3 cellular contexts compared by ENCODE assay signal in the genomic region with DNA sequence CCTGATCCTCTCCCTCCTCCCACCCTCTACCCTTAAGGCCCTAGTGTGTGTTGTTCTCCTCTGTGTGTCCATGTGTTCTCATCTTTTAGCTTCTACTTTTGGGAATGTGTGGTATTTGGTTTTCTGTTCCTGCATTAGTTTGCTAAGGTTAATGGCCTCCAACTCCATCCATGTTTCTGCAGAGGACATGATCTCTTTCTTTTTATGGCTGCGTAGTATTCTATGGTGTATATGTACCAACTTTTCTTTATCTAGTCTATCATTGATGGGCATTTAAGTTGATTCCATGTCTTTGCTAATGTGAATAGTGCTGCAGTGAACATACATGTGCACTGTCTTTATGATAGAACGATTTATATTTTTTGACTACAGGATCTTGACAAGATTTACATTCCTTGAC. TPM values are rescaled to one million over a fixed set of nuclear protein-coding genes. Genes with fewer than 3 reads are reported as not detected.
"Had no signal": no experiment of that assay in that cellular context is flagged by ENCODE, and none has a peak within 500 bp of the region (broad histone marks: within the 10 kb centered on the region; RNA-seq: fewer than 3 reads in every experiment).

No MANE protein-coding gene starts in this region.

RNA-seq across cellular contexts. Expression of gene PPP1R14C, which starts 44.6 kb away (rescaled TPM):
- total RNA-seq: activated naive CD4-positive, alpha-beta T cell treated with anti-CD3 and anti-CD28 coated beads for 36 hours; activated T-helper 1 cell treated with anti-CD3 and anti-CD28 coated beads, Interleukin-12 subunit alpha, Interleukin-12 subunit beta, Interleukin-2, Interleukin-4 antibody, amounts not matched to agents 30 ng/mL and 10 ng/mL and 1 ng/mL, durations not matched to agents 14 hours and 24 hours and 36 hours; activated T-helper 17 cell treated with anti-CD3 and anti-CD28 coated beads, Interleukin-2, amount 50 U/mL, for 72 hours had no signal
